24 cellular contexts compared by ENCODE assay signal in the genomic region with DNA sequence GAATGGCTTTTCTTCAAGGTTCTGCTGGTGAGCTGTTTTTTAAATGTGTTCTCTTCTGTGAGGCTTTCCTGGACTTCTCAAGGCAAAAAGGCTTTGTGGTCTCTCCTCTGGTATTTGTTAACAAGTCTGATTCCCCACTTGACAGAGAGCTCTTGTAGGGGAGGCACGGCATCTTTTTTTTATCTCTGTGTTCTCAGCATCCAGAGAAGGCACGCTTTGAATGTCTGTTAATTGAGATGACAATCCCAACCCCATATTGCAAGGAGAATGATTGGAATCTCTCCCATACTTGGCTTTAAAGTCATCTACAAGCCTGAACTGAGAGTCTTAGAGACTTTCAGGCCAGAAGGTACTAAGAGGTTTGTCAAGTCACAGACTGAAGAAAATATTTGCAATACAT. TPM values are rescaled to one million over a fixed set of nuclear protein-coding genes. Genes with fewer than 3 reads are reported as not detected.
DNase-seq lines count a peak whose midpoint lies in the region; ATAC-seq and TF ChIP-seq lines count a peak whose summit lies in the region.
"Had no signal": no experiment of that assay in that cellular context is flagged by ENCODE, and none has a peak within 500 bp of the region (broad histone marks: within the 10 kb centered on the region; RNA-seq: fewer than 3 reads in every experiment).

No MANE protein-coding gene starts in this region.

- TF ChIP-seq POLR2A in esophagus muscularis mucosa (IDR thresholded peaks at IDR 0.05; ENCODE audit: low read depth): no peak

- no peak for TF ChIP-seq EP300 in esophagus muscularis mucosa (IDR thresholded peaks at IDR 0.05)

- peaks cover 4% of the 10 kb centered on the region for H3K4me1 Mint-ChIP-seq in type B pancreatic cell (ENCODE audit: unreplicated experiment)
- H3K4me1 Mint-ChIP-seq: CD4-positive, alpha-beta memory T cell had no signal

- H3K36me3 Mint-ChIP-seq in type B pancreatic cell: no peaks in the 10 kb centered on the region
- H3K36me3 Mint-ChIP-seq: activated naive CD8-positive, alpha-beta T cell; CD4-positive, alpha-beta memory T cell had no signal

- ATAC-seq in HG02852 (IDR thresholded peaks at IDR 0.05; ENCODE audit: unreplicated experiment): no peak
- ATAC-seq: heart right ventricle, left cardiac atrium, pancreas had no signal

- H3K27ac ChIP-seq in SJSA1 (peak overlapping the region; percentile 29; the same call in 1 of the 2 replicates), esophagus muscularis mucosa (replicated peaks in 1 of 4) (no peak overlapping the region)
- H3K27ac ChIP-seq: heart right ventricle had no signal

- H3K9me3 ChIP-seq in SJSA1 (replicated peaks) (no peaks in the 10 kb centered on the region), esophagus muscularis mucosa (no peaks in the 10 kb centered on the region)
- H3K9me3 ChIP-seq: pancreas had no signal

- H3K27me3 Mint-ChIP-seq in type B pancreatic cell: no peaks in the 10 kb centered on the region

- intact Hi-C loops in esophagus muscularis mucosa (cut with DNase I): no loop called here

- no peak for TF ChIP-seq CTCF in esophagus muscularis mucosa (IDR thresholded peaks at IDR 0.05)
- TF ChIP-seq CTCF in type B pancreatic cell (conservative IDR thresholded peaks at IDR 0.05): no peak
- no peak for TF ChIP-seq CTCF in GM10266 (IDR thresholded peaks at IDR 0.05; ENCODE audit: control insufficient read depth, insufficient read depth, low read depth, missing control alignments)

- peak overlapping the region; percentile 70 for H3K27ac Mint-ChIP-seq in type B pancreatic cell
- H3K27ac Mint-ChIP-seq: activated naive CD8-positive, alpha-beta T cell; CD4-positive, alpha-beta memory T cell; T-helper 1 cell treated with Interleukin-12 subunit alpha and Interleukin-12 subunit beta and Interleukin-4 antibody, amounts not matched to agents 30 μg/mL and 1 μg/mL, for 36 hours had no signal

- WGBS in esophagus muscularis mucosa: 71% methylated on average over 2 of the region's 2 CpGs

- peak; percentile 30 for DNase-seq in EL
- peak in 1 of 2 experiments; percentile 76 for DNase-seq in SJSA1 (ENCODE audit: low read depth in 1 of 2, low spot score in 2 of 2)
- DNase-seq in esophagus muscularis mucosa (ENCODE audit: extremely low spot score): peak; percentile 37
- DNase-seq in type B pancreatic cell (ENCODE audit: extremely low spot score, unreplicated experiment): no peak
- no peak for DNase-seq in GM10266 (ENCODE audit: extremely low spot score)
- no peak for DNase-seq in activated CD4-positive, alpha-beta T cell treated with anti-CD3 and anti-CD28 coated beads, Interleukin-2, amount 50 U/mL, for 1 hour
- DNase-seq: activated CD4-positive, CD25-positive, alpha-beta regulatory T cell treated with anti-CD3 and anti-CD28 coated beads, Interleukin-2, amount 50 U/mL, for 72 hours; activated effector memory CD4-positive, alpha-beta T cell treated with Interleukin-2 at 50 U/mL for 16 hours; AML-193; CD4-positive, alpha-beta memory T cell; DMS 273 treated with DMSO at 0.1 percent for 48 hours; H7; heart right ventricle; IMR-90; left cardiac atrium; NCI-H1092; NCI-H187; NCI-H526; pancreas; stimulated activated CD4-positive, alpha-beta T cell treated with anti-CD3 and anti-CD28 coated beads, Interleukin-2, amount 100 ng/mL, for 24 hours had no signal

- H3K27me3 ChIP-seq in SJSA1 (replicated peaks) (no peaks in the 10 kb centered on the region), esophagus muscularis mucosa (no peaks in the 10 kb centered on the region)
- H3K27me3 ChIP-seq: pancreas had no signal

- H3K4me1 ChIP-seq in SJSA1 (replicated peaks) (peaks cover 31% of the 10 kb centered on the region), esophagus muscularis mucosa (peaks cover 0 to 7% (median 0%) of the 10 kb centered on the region in 4 donors)
- H3K4me1 ChIP-seq: heart right ventricle had no signal

- H3K36me3 ChIP-seq in SJSA1: no peaks in the 10 kb centered on the region
- no peaks in the 10 kb centered on the region for H3K36me3 ChIP-seq in esophagus muscularis mucosa
- H3K36me3 ChIP-seq: heart right ventricle, pancreas had no signal

- H3K4me3 ChIP-seq in SJSA1 (no peak overlapping the region), esophagus muscularis mucosa (no peak overlapping the region)
- H3K4me3 ChIP-seq: heart right ventricle, pancreas, smooth muscle cell had no signal

- H3K4me3 Mint-ChIP-seq in type B pancreatic cell: peak overlapping the region; percentile 29
- H3K4me3 Mint-ChIP-seq: activated naive CD8-positive, alpha-beta T cell; CD4-positive, alpha-beta memory T cell; T-helper 1 cell treated with Interleukin-12 subunit alpha and Interleukin-12 subunit beta and Interleukin-4 antibody, amounts not matched to agents 30 μg/mL and 1 μg/mL, for 36 hours had no signal

- no peaks in the 10 kb centered on the region for H3K9me3 Mint-ChIP-seq in type B pancreatic cell
- H3K9me3 Mint-ChIP-seq: T-helper 1 cell treated with Interleukin-12 subunit alpha and Interleukin-12 subunit beta and Interleukin-4 antibody, amounts not matched to agents 30 μg/mL and 1 μg/mL, for 36 hours had no signal

RNA-seq across cellular contexts. Expression of gene EDN1, which starts 22.6 kb away (rescaled TPM):
- total RNA-seq in SJSA1 (2014; rRNA removed; shearing (Covaris generic)): 39.7 and 45.5 TPM in 2 replicates
- total RNA-seq in esophagus muscularis mucosa (10 to 100 TPM in 3 of 4 donors, 1 to 10 TPM in 1; 5.4 to 29.1 (median 23.0) TPM), type B pancreatic cell (ENCODE audit: low replicate concordance) (8.9 and 20.3 TPM in 2 replicates)

Comparison
In these comparisons a context has a peak if more than half of its experiments do, and no peak if none do; other contexts are left out.
1. DNase-seq: peak in EL (single experiment) and esophagus muscularis mucosa (single experiment); none in type B pancreatic cell (single experiment), GM10266 (single experiment) and activated CD4-positive, alpha-beta T cell treated with anti-CD3 and anti-CD28 coated beads, Interleukin-2, amount 50 U/mL, for 1 hour (single experiment).